ENCODE assay signal across 14 cellular contexts in the genomic region with DNA sequence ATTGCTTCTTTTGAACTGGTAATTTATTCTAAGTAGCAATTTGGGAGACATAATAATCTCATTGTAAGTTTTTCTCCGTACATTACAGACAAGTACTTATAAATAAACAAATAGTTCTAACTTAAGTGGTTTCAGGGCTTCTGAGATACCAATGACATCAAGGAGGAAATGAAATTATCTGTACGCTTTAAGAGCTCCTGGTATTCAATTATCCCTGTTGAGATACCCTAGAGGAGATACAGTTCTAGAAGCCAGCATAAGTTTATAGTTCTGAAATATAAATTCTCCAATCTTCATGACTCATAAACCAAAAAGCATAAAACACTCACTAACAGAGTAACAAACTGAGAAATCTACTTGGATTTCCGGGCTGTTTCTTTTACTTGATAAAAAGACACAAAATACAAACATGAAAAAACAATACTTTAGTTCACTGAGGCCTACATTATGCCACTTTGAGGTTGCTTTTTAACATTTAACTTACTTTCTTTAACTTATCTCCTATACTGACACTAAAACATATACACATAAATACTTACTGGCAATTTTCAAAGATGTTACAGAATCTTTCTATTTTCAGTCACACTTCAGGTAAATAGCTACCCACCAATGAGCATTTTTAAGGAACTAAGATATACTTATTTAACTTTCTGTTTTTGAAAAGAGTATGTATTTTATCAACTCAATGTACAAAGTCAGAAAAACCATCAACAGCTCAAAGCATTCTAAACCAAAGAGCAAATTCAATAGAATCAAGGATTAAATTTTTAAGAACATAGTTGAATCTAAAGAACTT. TPM values are rescaled to one million over a fixed set of nuclear protein-coding genes. Genes with fewer than 3 reads are reported as not detected.
A peak's percentile ranks its signal among the peaks of the same experiment; 100 is the strongest.
DNase-seq lines count a peak whose midpoint lies in the region; FAIRE-seq and TF ChIP-seq lines count a peak whose summit lies in the region.
"Had no signal": no experiment of that assay in that cellular context is flagged by ENCODE, and none has a peak within 500 bp of the region (broad histone marks: within the 10 kb centered on the region; RNA-seq: fewer than 3 reads in every experiment).

No MANE protein-coding gene starts in this region.

- H3K36me3 ChIP-seq in Loucy (ENCODE audit: insufficient read depth, low read length) (peaks cover 56% of the 10 kb centered on the region), stomach (peaks cover 17 to 67% (median 58%) of the 10 kb centered on the region in 4 donors)

- H3K4me1 Mint-ChIP-seq in activated naive CD8-positive, alpha-beta T cell (ENCODE audit: low read depth) = peaks cover 57% of the 10 kb centered on the region
- H3K4me1 Mint-ChIP-seq in activated naive CD8-positive, alpha-beta T cell treated with anti-CD3 and anti-CD28 coated beads for 36 hours = peaks cover 46% of the 10 kb centered on the region

- H3K27ac Mint-ChIP-seq in activated naive CD8-positive, alpha-beta T cell = peak overlapping the region; percentile 28
- H3K27ac Mint-ChIP-seq in activated naive CD8-positive, alpha-beta T cell treated with anti-CD3 and anti-CD28 coated beads for 36 hours = no peak overlapping the region
- H3K27ac Mint-ChIP-seq: activated naive CD4-positive, alpha-beta T cell treated with anti-CD3 and anti-CD28 coated beads, Interleukin-2, amount 10 ng/mL, durations not matched to agents 7 days and 5 days had no signal

- no peaks in the 10 kb centered on the region for H3K9me2 ChIP-seq in Loucy (replicated peaks; ENCODE audit: low read depth, low read length)

- H2AFZ ChIP-seq in Loucy (ENCODE audit: low read length) = no peak overlapping the region
- H2AFZ ChIP-seq: PC-9 had no signal

- peaks cover 21% of the 10 kb centered on the region for H3K36me3 Mint-ChIP-seq in activated naive CD8-positive, alpha-beta T cell
- peaks cover 60% of the 10 kb centered on the region for H3K36me3 Mint-ChIP-seq in activated naive CD8-positive, alpha-beta T cell treated with anti-CD3 and anti-CD28 coated beads for 36 hours

- FAIRE-seq in urothelium cell line (lab: Jason Lieb, UNC) = no peak

- H3K4me1 ChIP-seq in Loucy (ENCODE audit: insufficient read depth, low read length, poor library complexity, severe bottlenecking) (peaks cover 43% of the 10 kb centered on the region), stomach (peaks cover 24 to 74% (median 55%) of the 10 kb centered on the region in 4 donors)

- no peak for TF ChIP-seq POLR2A in stomach (IDR thresholded peaks at IDR 0.05)

- H3K9me3 Mint-ChIP-seq in activated naive CD8-positive, alpha-beta T cell (ENCODE audit: low read depth) = no peaks in the 10 kb centered on the region
- H3K9me3 Mint-ChIP-seq in activated naive CD8-positive, alpha-beta T cell treated with anti-CD3 and anti-CD28 coated beads for 36 hours = peaks cover 1% of the 10 kb centered on the region
- H3K9me3 Mint-ChIP-seq: activated naive CD4-positive, alpha-beta T cell treated with anti-CD3 and anti-CD28 coated beads, Interleukin-2, amount 10 ng/mL, durations not matched to agents 7 days and 5 days had no signal

- 28 to 47% (median 37%) methylated on average over 3 of the region's 3 CpGs for WGBS in stomach, 5 donors

- no peak overlapping the region for H3K4me3 Mint-ChIP-seq in activated naive CD8-positive, alpha-beta T cell
- no peak overlapping the region for H3K4me3 Mint-ChIP-seq in activated naive CD8-positive, alpha-beta T cell treated with anti-CD3 and anti-CD28 coated beads for 36 hours
- H3K4me3 Mint-ChIP-seq: activated naive CD4-positive, alpha-beta T cell treated with anti-CD3 and anti-CD28 coated beads, Interleukin-2, amount 10 ng/mL, durations not matched to agents 7 days and 5 days had no signal

- H3K4me3 ChIP-seq in Loucy (ENCODE audit: low read length, poor library complexity, severe bottlenecking) = peak overlapping the region; percentile 39
- H3K4me3 ChIP-seq in choroid plexus epithelial cell (ENCODE audit: low read depth, low read length) = no peak overlapping the region
- H3K4me3 ChIP-seq in stomach = no peak overlapping the region
- H3K4me3 ChIP-seq: PC-9 had no signal

- no peaks in the 10 kb centered on the region for H3K27me3 Mint-ChIP-seq in activated naive CD8-positive, alpha-beta T cell
- no peaks in the 10 kb centered on the region for H3K27me3 Mint-ChIP-seq in activated naive CD8-positive, alpha-beta T cell treated with anti-CD3 and anti-CD28 coated beads for 36 hours
- H3K27me3 Mint-ChIP-seq: activated naive CD4-positive, alpha-beta T cell treated with anti-CD3 and anti-CD28 coated beads, Interleukin-2, amount 10 ng/mL, durations not matched to agents 7 days and 5 days had no signal

- TF ChIP-seq EP300 in stomach (IDR thresholded peaks at IDR 0.05) = no peak

- intact Hi-C loops in stomach (cut with DNase I; ENCODE audit: low total_unique reads) = no loop called here

- TF ChIP-seq CTCF in Loucy (conservative IDR thresholded peaks at IDR 0.05; ENCODE audit: low read length) (no peak), choroid plexus epithelial cell (conservative IDR thresholded peaks at IDR 0.05; ENCODE audit: low read depth, low read length) (no peak), stomach (IDR thresholded peaks at IDR 0.05) (no peak)

- H3F3A ChIP-seq in Loucy (ENCODE audit: low read depth) = no peaks in the 10 kb centered on the region

- H3K27me3 ChIP-seq in Loucy (ENCODE audit: insufficient read depth, low read length, poor library complexity, severe bottlenecking) (no peaks in the 10 kb centered on the region), stomach (no peaks in the 10 kb centered on the region)

- peaks cover 38% of the 10 kb centered on the region for H4K20me1 ChIP-seq in Loucy (ENCODE audit: insufficient read depth, low read length, poor library complexity, severe bottlenecking)

- H3K4me2 ChIP-seq in Loucy (ENCODE audit: low read depth, low read length, poor library complexity, severe bottlenecking) = peak overlapping the region; percentile 58
- H3K4me2 ChIP-seq: PC-9 had no signal

- H3K27ac ChIP-seq in stomach = peak overlapping the region in 4 of 5 donors; percentile 2 to 77 (median 38)
- H3K27ac ChIP-seq: PC-9 had no signal

- H3K9ac ChIP-seq in Loucy (ENCODE audit: low read depth, low read length, poor library complexity, severe bottlenecking) = peak overlapping the region; percentile 40

- no peak for DNase-seq in activated naive CD8-positive, alpha-beta T cell treated with anti-CD3 and anti-CD28 coated beads for 36 hours
- DNase-seq in choroid plexus epithelial cell (ENCODE audit: low read depth) (peak; percentile 30), stomach (no peak), NCI-H187 (lab: John Stamatoyannopoulos, UW) (no peak), NCI-H82 (lab: John Stamatoyannopoulos, UW) (no peak), urothelium cell line (ENCODE audit: low spot score) (no peak)
- DNase-seq: activated CD4-positive, alpha-beta T cell treated with anti-CD3 and anti-CD28 coated beads, Interleukin-2, amount 50 U/mL, for 48 hours; activated naive CD4-positive, alpha-beta T cell treated with anti-CD3 and anti-CD28 coated beads, Interleukin-2, amount 10 ng/mL, durations not matched to agents 7 days and 5 days; central memory CD4-positive, alpha-beta T cell; PC-9; stimulated activated CD4-positive, alpha-beta T cell treated with anti-CD3 and anti-CD28 coated beads, Interleukin-1b, Interleukin-23, amount 100 ng/mL, for 48 hours; trophoblast cell had no signal

- peaks cover 74% of the 10 kb centered on the region for H3K79me2 ChIP-seq in Loucy (ENCODE audit: insufficient read depth, low read length)

- H3K9me3 ChIP-seq in Loucy (ENCODE audit: insufficient read depth, low read depth, low read length) (no peaks in the 10 kb centered on the region), stomach (no peaks in the 10 kb centered on the region)

RNA-seq across cellular contexts. Expression of a gene that starts 7.5 kb away (rescaled TPM):
- 10 to 100 TPM; 33.7 to 37.4 TPM for total RNA-seq in activated naive CD8-positive, alpha-beta T cell treated with anti-CD3 and anti-CD28 coated beads for 36 hours
- total RNA-seq in stomach = 100 to 1,000 TPM in 1 of 5 donors, 10 to 100 TPM in 4; 27.7 to 113 (median 54.7) TPM
- polyA plus RNA-seq in stomach = 10 to 100 TPM; 16.1 to 30.7 (median 18.1) TPM

RNA-seq across cellular contexts. Expression of a gene that starts 27.3 kb away (rescaled TPM):
- 10 to 100 TPM; 10.4 to 10.6 TPM for total RNA-seq in activated naive CD8-positive, alpha-beta T cell treated with anti-CD3 and anti-CD28 coated beads for 36 hours
- total RNA-seq in stomach = 10 to 100 TPM in 4 of 5 donors, 1 to 10 TPM in 1; 9.9 to 63.8 (median 24.2) TPM
- 10 to 100 TPM; 15.8 to 47.5 (median 46.9) TPM for polyA plus RNA-seq in stomach

RNA-seq across cellular contexts. Expression of a gene that starts 50.4 kb away (rescaled TPM):
- 10 to 100 TPM; 62.7 to 71.7 TPM for total RNA-seq in activated naive CD8-positive, alpha-beta T cell treated with anti-CD3 and anti-CD28 coated beads for 36 hours
- 100 to 1,000 TPM in 1 of 5 donors, 10 to 100 TPM in 4; 22.8 to 116 (median 27.9) TPM for total RNA-seq in stomach
- 10 to 100 TPM; 18.9 to 28.0 (median 23.9) TPM for polyA plus RNA-seq in stomach
